Comparison of ENCODE assay signal across 10 cellular contexts in genomic region chr20:33026779-33027759, GRCh38. TPM values are rescaled to one million over a fixed set of nuclear protein-coding genes. Genes with fewer than 3 reads are reported as not detected.
"Had no signal": no experiment of that assay in that cellular context is flagged by ENCODE, and none has a peak within 500 bp of the region (broad histone marks: within the 10 kb centered on the region; RNA-seq: fewer than 3 reads in every experiment).

No MANE protein-coding gene starts in this region.

- H2AFZ ChIP-seq: GM23338 had no signal

- ATAC-seq: GM23338, HCT116 had no signal

- H3K27ac ChIP-seq: HL-60 had no signal

- FAIRE-seq: H1 had no signal

- H3K4me1 ChIP-seq: HAP-1 had no signal

- H3K4me3 ChIP-seq: GM23338, HAP-1 had no signal

- H3K4me2 ChIP-seq: GM23338 had no signal

- H3K9me3 ChIP-seq: HAP-1 had no signal

- DNase-seq: H7, HFFc6, KG1 had no signal

- H3K36me3 ChIP-seq: HAP-1 had no signal

RNA-seq across cellular contexts. Expression of gene BPIFB6, which starts 4.4 kb away (rescaled TPM):
- total RNA-seq: GM23338, H1, H7, HFFc6, HT1080 had no signal
- polyA plus RNA-seq: GM23338, H1, IgD-negative memory B cell had no signal

RNA-seq across cellular contexts. Expression of gene BPIFB2, which starts 19.6 kb away (rescaled TPM):
- total RNA-seq: GM23338, H1, H7, HFFc6, HT1080 had no signal
- polyA plus RNA-seq: GM23338, H1, IgD-negative memory B cell had no signal

RNA-seq across cellular contexts. Expression of gene SUN5, which starts 22.8 kb away (rescaled TPM):
- total RNA-seq: GM23338, H1, H7, HFFc6, HT1080 had no signal
- polyA plus RNA-seq: GM23338, H1, IgD-negative memory B cell had no signal

RNA-seq across cellular contexts. Expression of gene BPIFB3, which starts 26.6 kb away (rescaled TPM):
- total RNA-seq: GM23338, H1, H7, HFFc6, HT1080 had no signal
- polyA plus RNA-seq: GM23338, H1, IgD-negative memory B cell had no signal

RNA-seq across cellular contexts. Expression of gene BPIFB4, which starts 52.4 kb away (rescaled TPM):
- total RNA-seq: GM23338, H1, H7, HFFc6, HT1080 had no signal
- polyA plus RNA-seq: GM23338, H1, IgD-negative memory B cell had no signal
